19 cellular contexts compared by ENCODE assay signal in genomic region chr13:23657056-23657455, GRCh38.
DNase-seq lines count a peak whose midpoint lies in the region; ATAC-seq and TF ChIP-seq lines count a peak whose summit lies in the region.
"Had no signal": no experiment of that assay in that cellular context is flagged by ENCODE, and none has a peak within 500 bp of the region (broad histone marks: within the 10 kb centered on the region; RNA-seq: fewer than 3 reads in every experiment).

No MANE protein-coding gene starts in this region.

- H3K79me2 ChIP-seq in Karpas-422 (ENCODE audit: low read length) (no peaks in the 10 kb centered on the region), osteoblast (ENCODE audit: insufficient read depth, low read length) (no peaks in the 10 kb centered on the region)

- H3K36me3 ChIP-seq in Karpas-422 (ENCODE audit: insufficient read depth, low read length) = no peaks in the 10 kb centered on the region
- H3K36me3 ChIP-seq in osteoblast (ENCODE audit: insufficient read depth, low read length) = peaks cover 13% of the 10 kb centered on the region
- H3K36me3 ChIP-seq: BLaER1, tibial artery had no signal

- H3K4me2 ChIP-seq in Karpas-422 (ENCODE audit: low read depth, low read length, poor library complexity, severe bottlenecking) = no peak overlapping the region
- peak overlapping the region; percentile 38 for H3K4me2 ChIP-seq in osteoblast (ENCODE audit: insufficient read depth, low read length)
- H3K4me2 ChIP-seq: BLaER1 had no signal

- H3K4me1 ChIP-seq in Karpas-422 (ENCODE audit: low read length) (no peaks in the 10 kb centered on the region), osteoblast (ENCODE audit: insufficient read depth, low read length) (peaks cover 23% of the 10 kb centered on the region)
- H3K4me1 ChIP-seq: BLaER1, tibial artery had no signal

- no peak overlapping the region for H3K4me3 ChIP-seq in Karpas-422 (ENCODE audit: low read length)
- no peak overlapping the region for H3K4me3 ChIP-seq in osteoblast (ENCODE audit: insufficient read depth, low read length)
- H3K4me3 ChIP-seq: BLaER1, tibial artery had no signal

- H3K9ac ChIP-seq in Karpas-422 (ENCODE audit: low read length) = no peak overlapping the region
- H3K9ac ChIP-seq: BLaER1 had no signal

- peaks cover 5 to 11% (median 11%) of the 10 kb centered on the region in 5 experiments for H3K9me3 Mint-ChIP-seq in brain
- H3K9me3 Mint-ChIP-seq: activated CD4-positive, alpha-beta memory T cell treated with anti-CD3 and anti-CD28 coated beads, Interleukin-2, amount 10 ng/mL, durations not matched to agents 7 days and 5 days had no signal

- H3K27ac ChIP-seq in Karpas-422 (ENCODE audit: low read length) (no peak overlapping the region), osteoblast (ENCODE audit: low read depth, low read length) (peak overlapping the region; percentile 78)
- H3K27ac ChIP-seq: BLaER1, tibial artery, VCaP had no signal

- H3K36me3 Mint-ChIP-seq in brain = peaks cover 30% of the 10 kb centered on the region
- H3K36me3 Mint-ChIP-seq: activated naive CD8-positive, alpha-beta T cell had no signal

- TF ChIP-seq CTCF in brain (conservative IDR thresholded peaks at IDR 0.05) = no peak
- no peak for TF ChIP-seq CTCF in osteoblast (IDR thresholded peaks at IDR 0.05; ENCODE audit: extremely low read depth, low read depth, low read length)

- no peaks in the 10 kb centered on the region for H3K9me2 ChIP-seq in Karpas-422 (replicated peaks; ENCODE audit: insufficient read depth, low read length)

- peak overlapping the region in 4 of 5 experiments; percentile 29 to 96 (median 76) for H3K27ac Mint-ChIP-seq in brain
- H3K27ac Mint-ChIP-seq: activated CD4-positive, alpha-beta memory T cell treated with anti-CD3 and anti-CD28 coated beads, Interleukin-2, amount 10 ng/mL, durations not matched to agents 7 days and 5 days; activated naive CD8-positive, alpha-beta T cell; stimulated activated naive B cell treated with anti-CD40 and anti-IgM and Interleukin-4, amounts not matched to agents 10 μg/mL and 1 μg/mL and 100 μg/mL, for 72 hours had no signal

- H3K27me3 ChIP-seq in Karpas-422 (ENCODE audit: low read length) (no peaks in the 10 kb centered on the region), osteoblast (ENCODE audit: insufficient read depth, low read length) (no peaks in the 10 kb centered on the region)
- H3K27me3 ChIP-seq: BLaER1, tibial artery had no signal

- peaks cover 44% of the 10 kb centered on the region for H3K4me1 Mint-ChIP-seq in brain

- H3K9me3 ChIP-seq in Karpas-422 (ENCODE audit: low read length) (no peaks in the 10 kb centered on the region), osteoblast (ENCODE audit: low read depth, low read length) (no peaks in the 10 kb centered on the region)
- H3K9me3 ChIP-seq: tibial artery had no signal

- DNase-seq in Karpas-422 (peak; percentile 14), NCI-H524 (lab: John Stamatoyannopoulos, UW) (peak; percentile 90 to 99), osteoblast (ENCODE audit: insufficient read length, low spot score, missing footprints) (no peak), Ammon's horn (ENCODE audit: low spot score) (no peak)
- DNase-seq: activated CD4-positive, alpha-beta memory T cell treated with anti-CD3 and anti-CD28 coated beads, Interleukin-2, amount 10 ng/mL, durations not matched to agents 7 days and 5 days; activated T-cell treated with anti-CD3 and anti-CD28 coated beads, Interleukin-2, amount 50 U/mL, for 48 hours; DMS79 treated with DMSO at 0.1 percent for 48 hours; NCI-H1048; NCI-H446; stimulated activated naive B cell treated with anti-CD40 and anti-IgM and Interleukin-4, amounts not matched to agents 10 μg/mL and 1 μg/mL and 100 μg/mL, for 72 hours; tibial artery had no signal

- no peaks in the 10 kb centered on the region for H3K27me3 Mint-ChIP-seq in brain

- no peak overlapping the region for H2AFZ ChIP-seq in Karpas-422 (ENCODE audit: low read length)
- H2AFZ ChIP-seq in osteoblast (ENCODE audit: low read length) = no peak overlapping the region

- ATAC-seq in GM18868 (IDR thresholded peaks at IDR 0.05; ENCODE audit: unreplicated experiment) (no peak), GM21825 (IDR thresholded peaks at IDR 0.05; ENCODE audit: unreplicated experiment) (no peak)
- ATAC-seq: left lobe of liver, Panc1 had no signal

- H3K4me3 Mint-ChIP-seq in brain = no peak overlapping the region
- H3K4me3 Mint-ChIP-seq: activated CD4-positive, alpha-beta memory T cell treated with anti-CD3 and anti-CD28 coated beads, Interleukin-2, amount 10 ng/mL, durations not matched to agents 7 days and 5 days; activated naive CD8-positive, alpha-beta T cell; stimulated activated naive B cell treated with anti-CD40 and anti-IgM and Interleukin-4, amounts not matched to agents 10 μg/mL and 1 μg/mL and 100 μg/mL, for 72 hours had no signal

- H4K20me1 ChIP-seq in Karpas-422 (ENCODE audit: insufficient read depth, low read depth, low read length) = no peaks in the 10 kb centered on the region
- no peaks in the 10 kb centered on the region for H4K20me1 ChIP-seq in osteoblast (ENCODE audit: insufficient read depth, low read length)
- H4K20me1 ChIP-seq: BLaER1 had no signal

Comparison
In these comparisons a context has a peak if more than half of its experiments do, and no peak if none do; other contexts are left out.
1. DNase-seq: peak in Karpas-422 (single experiment) and NCI-H524 (2 of 2); none in osteoblast (single experiment) and Ammon's horn (single experiment).